In the genomic region with DNA sequence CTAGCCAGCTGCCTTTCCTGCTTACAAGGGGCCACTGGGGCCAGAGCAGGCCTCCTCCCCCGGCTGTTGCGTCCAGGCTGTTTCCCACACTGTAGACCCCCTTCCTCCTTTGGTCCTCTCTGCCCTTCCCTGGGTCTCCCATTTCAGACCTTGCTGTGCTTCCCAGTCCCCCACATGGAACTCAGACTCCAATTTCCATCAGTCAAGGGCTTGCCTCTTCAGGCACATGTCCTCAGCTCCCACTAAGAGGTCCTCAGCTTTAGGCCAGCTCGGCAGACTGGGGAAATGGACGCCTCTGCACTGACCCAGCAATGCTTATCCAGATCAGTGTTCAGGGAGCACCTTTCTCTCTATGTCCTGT, we compare ENCODE assay signal across 8 cellular contexts.
A peak's percentile ranks its signal among the peaks of the same experiment; 100 is the strongest.
DNase-seq lines count a peak whose midpoint lies in the region; ATAC-seq lines count a peak whose summit lies in the region.

No MANE protein-coding gene starts in this region.

- H3K4me1 ChIP-seq in HUES64 (ENCODE audit: insufficient read depth, low read length) = peaks cover 4% of the 10 kb centered on the region; the same call in 1 of the 2 replicates

- no peaks in the 10 kb centered on the region for H3K27me3 ChIP-seq in HUES64 (ENCODE audit: insufficient read depth, low read length)

- no peaks in the 10 kb centered on the region for H3K36me3 Mint-ChIP-seq in immature natural killer cell
- H3K36me3 Mint-ChIP-seq in stimulated activated memory B cell treated with anti-CD40 and anti-IgM and Interleukin-4, amounts not matched to agents 10 μg/mL and 1 μg/mL and 100 μg/mL, for 72 hours = no peaks in the 10 kb centered on the region

- H3K4me3 ChIP-seq in HUES64 (ENCODE audit: low read length) = no peak overlapping the region

- H3K4me1 Mint-ChIP-seq in immature natural killer cell = peaks cover 13 to 18% of the 10 kb centered on the region in 2 donors
- H3K4me1 Mint-ChIP-seq in stimulated activated memory B cell treated with anti-CD40 and anti-IgM and Interleukin-4, amounts not matched to agents 10 μg/mL and 1 μg/mL and 100 μg/mL, for 72 hours = peaks cover 13% of the 10 kb centered on the region

- ATAC-seq in stimulated activated memory B cell treated with anti-CD40 and anti-IgM and Interleukin-4, amounts not matched to agents 10 μg/mL and 1 μg/mL and 100 μg/mL, for 72 hours = no peak
- ATAC-seq in GM21447 (IDR thresholded peaks at IDR 0.05; ENCODE audit: unreplicated experiment) (no peak), GM19324 (IDR thresholded peaks at IDR 0.05; ENCODE audit: low FRiP score, unreplicated experiment) (no peak), HG03469 (IDR thresholded peaks at IDR 0.05; ENCODE audit: unreplicated experiment) (no peak)

- H3K27ac Mint-ChIP-seq in immature natural killer cell = peak overlapping the region; percentile 96 to 99 (median 98)
- H3K27ac Mint-ChIP-seq in stimulated activated memory B cell treated with anti-CD40 and anti-IgM and Interleukin-4, amounts not matched to agents 10 μg/mL and 1 μg/mL and 100 μg/mL, for 72 hours = peak overlapping the region; percentile 94

- DNase-seq in activated T-cell treated with anti-CD3 and anti-CD28 coated beads for 4 hours = peak; percentile 9
- no peak for DNase-seq in immature natural killer cell
- no peak for DNase-seq in NCI-H1092 (lab: John Stamatoyannopoulos, UW)

- no peak overlapping the region for H3K27ac ChIP-seq in HUES64 (ENCODE audit: low read depth, low read length)

- 0 out of 2 replicates have a peak overlapping the region, but pooled peaks have one; percentile 34 for H3K9ac ChIP-seq in HUES64 (ENCODE audit: low read depth, low read length)

- peak overlapping the region; percentile 70 to 87 (median 81) for H3K4me3 Mint-ChIP-seq in immature natural killer cell
- peak overlapping the region; percentile 30 for H3K4me3 Mint-ChIP-seq in stimulated activated memory B cell treated with anti-CD40 and anti-IgM and Interleukin-4, amounts not matched to agents 10 μg/mL and 1 μg/mL and 100 μg/mL, for 72 hours

- peaks cover 6 to 15% (median 7%) of the 10 kb centered on the region in 3 donors for H3K27me3 Mint-ChIP-seq in immature natural killer cell (ENCODE audit: low read depth in 3 of 3)
- peaks cover 8% of the 10 kb centered on the region for H3K27me3 Mint-ChIP-seq in stimulated activated memory B cell treated with anti-CD40 and anti-IgM and Interleukin-4, amounts not matched to agents 10 μg/mL and 1 μg/mL and 100 μg/mL, for 72 hours

- H3K9me3 ChIP-seq in HUES64 (ENCODE audit: insufficient read depth, low read depth, low read length) = no peaks in the 10 kb centered on the region

- no peaks in the 10 kb centered on the region for H3K36me3 ChIP-seq in HUES64 (ENCODE audit: insufficient read depth, low read length)

- 88% methylated on average over 4 of the region's 4 CpGs for WGBS in HUES64

- H3K9me3 Mint-ChIP-seq in immature natural killer cell = no peaks in the 10 kb centered on the region
- H3K9me3 Mint-ChIP-seq in stimulated activated memory B cell treated with anti-CD40 and anti-IgM and Interleukin-4, amounts not matched to agents 10 μg/mL and 1 μg/mL and 100 μg/mL, for 72 hours = peaks cover 4% of the 10 kb centered on the region
